1 cellular context compared by ENCODE assay signal in the genomic region with DNA sequence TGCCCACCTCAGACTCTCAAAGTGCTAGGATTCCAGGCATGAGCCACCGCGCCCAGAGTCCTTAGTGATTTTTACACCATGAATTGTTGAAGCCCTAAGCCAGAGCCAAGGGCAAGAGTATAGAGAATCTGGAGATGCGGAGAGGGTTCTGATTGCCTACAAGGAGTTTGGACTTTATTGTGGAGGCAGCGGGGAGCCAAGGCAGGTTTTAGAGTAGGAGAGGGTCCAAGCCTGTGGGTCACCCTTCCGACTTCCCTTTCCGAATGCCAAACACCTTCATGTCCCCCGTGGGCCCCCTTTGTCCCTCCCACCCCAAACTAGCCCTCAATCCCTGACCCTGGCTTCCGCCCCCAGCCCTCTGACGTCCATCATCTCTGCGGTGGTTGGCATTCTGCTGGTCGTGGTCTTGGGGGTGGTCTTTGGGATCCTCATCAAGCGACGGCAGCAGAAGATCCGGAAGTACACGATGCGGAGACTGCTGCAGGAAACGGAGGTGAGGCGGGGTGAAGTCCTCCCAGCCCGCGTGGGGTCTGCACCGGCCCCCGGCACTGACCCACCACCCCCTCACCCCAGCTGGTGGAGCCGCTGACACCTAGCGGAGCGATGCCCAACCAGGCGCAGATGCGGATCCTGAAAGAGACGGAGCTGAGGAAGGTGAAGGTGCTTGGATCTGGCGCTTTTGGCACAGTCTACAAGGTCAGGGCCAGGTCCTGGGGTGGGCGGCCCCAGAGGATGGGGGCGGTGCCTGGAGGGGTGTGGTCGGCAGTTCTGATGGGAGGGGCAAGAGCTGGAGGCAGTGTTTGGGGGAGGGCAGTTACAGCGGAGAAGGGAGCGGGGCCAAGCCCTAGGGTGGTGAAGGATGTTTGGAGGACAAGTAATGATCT.
A peak's percentile ranks its signal among the peaks of the same experiment; 100 is the strongest.
TF ChIP-seq lines count a peak whose summit lies in the region.

No MANE protein-coding gene starts in this region.

TF ChIP-seq in K562, 482 proteins besides CTCF, POLR2A, EP300 and RAD21 (continued from another document and continues in another):
- TF ChIP-seq ETV1 (tag; conservative IDR thresholded peaks at IDR 0.05; ENCODE audit: low read depth), result 0 out of 2 replicates have a peak, but pooled peaks have one; percentile 31
- peak; percentile 70; the same call in 1 of the 2 replicates for TF ChIP-seq CTBP1 (IDR thresholded peaks at IDR 0.05; ENCODE audit: borderline replicate concordance)
- peak; percentile 73 for TF ChIP-seq NFIC (IDR thresholded peaks at IDR 0.05)
- TF ChIP-seq MEIS2 (IDR thresholded peaks at IDR 0.05; ENCODE audit: partially characterized antibody), result peak; percentile 46
- 0 out of 4 replicates have a peak, but pooled peaks of 1 of the 2 experiments have one; percentile 4 for TF ChIP-seq NRF1 (conservative IDR thresholded peaks at IDR 0.05 in 1 of 2, IDR thresholded peaks at IDR 0.05 in 1 of 2)
- no peak for TF ChIP-seq ZC3H4 (CRISPR knock-in tag; IDR thresholded peaks at IDR 0.05; ENCODE audit: borderline replicate concordance)
- no peak for TF ChIP-seq ZBTB12 (CRISPR knock-in tag; IDR thresholded peaks at IDR 0.05)
- TF ChIP-seq ZNF561 (CRISPR knock-in tag; conservative IDR thresholded peaks at IDR 0.05), result no peak
- TF ChIP-seq PHF8 (IDR thresholded peaks at IDR 0.05; ENCODE audit: borderline replicate concordance, low read length), result peak; percentile 62; the same call in 1 of the 2 replicates
- TF ChIP-seq, protein P1, sequence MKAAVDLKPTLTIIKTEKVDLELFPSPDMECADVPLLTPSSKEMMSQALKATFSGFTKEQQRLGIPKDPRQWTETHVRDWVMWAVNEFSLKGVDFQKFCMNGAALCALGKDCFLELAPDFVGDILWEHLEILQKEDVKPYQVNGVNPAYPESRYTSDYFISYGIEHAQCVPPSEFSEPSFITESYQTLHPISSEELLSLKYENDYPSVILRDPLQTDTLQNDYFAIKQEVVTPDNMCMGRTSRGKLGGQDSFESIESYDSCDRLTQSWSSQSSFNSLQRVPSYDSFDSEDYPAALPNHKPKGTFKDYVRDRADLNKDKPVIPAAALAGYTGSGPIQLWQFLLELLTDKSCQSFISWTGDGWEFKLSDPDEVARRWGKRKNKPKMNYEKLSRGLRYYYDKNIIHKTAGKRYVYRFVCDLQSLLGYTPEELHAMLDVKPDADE (conservative IDR thresholded peaks at IDR 0.05; ENCODE audit: control insufficient read depth, low read depth, low read length), result no peak
- no peak for TF ChIP-seq NR2C2 (CRISPR knock-in tag; IDR thresholded peaks at IDR 0.05)
- peak; percentile 55 for TF ChIP-seq NR2C2 (tag; IDR thresholded peaks at IDR 0.05)
- TF ChIP-seq PHF20 (IDR thresholded peaks at IDR 0.05; ENCODE audit: partially characterized antibody), result peak; percentile 66
- TF ChIP-seq ZNF778 (CRISPR knock-in tag; IDR thresholded peaks at IDR 0.05), result no peak
- peak; percentile 77 for TF ChIP-seq HMGN3 (IDR thresholded peaks at IDR 0.05; ENCODE audit: borderline replicate concordance, extremely low read depth, insufficient read length, low read depth, low read length)
- peak; percentile 89 for TF ChIP-seq SUPT5H (IDR thresholded peaks at IDR 0.05)
- TF ChIP-seq ATF3 (IDR thresholded peaks at IDR 0.05), result no peak
- TF ChIP-seq ATF3 (CRISPR knock-in tag; conservative IDR thresholded peaks at IDR 0.05), result no peak
- TF ChIP-seq BMI1 (IDR thresholded peaks at IDR 0.05; ENCODE audit: low read length), result no peak
- TF ChIP-seq, protein P2, sequence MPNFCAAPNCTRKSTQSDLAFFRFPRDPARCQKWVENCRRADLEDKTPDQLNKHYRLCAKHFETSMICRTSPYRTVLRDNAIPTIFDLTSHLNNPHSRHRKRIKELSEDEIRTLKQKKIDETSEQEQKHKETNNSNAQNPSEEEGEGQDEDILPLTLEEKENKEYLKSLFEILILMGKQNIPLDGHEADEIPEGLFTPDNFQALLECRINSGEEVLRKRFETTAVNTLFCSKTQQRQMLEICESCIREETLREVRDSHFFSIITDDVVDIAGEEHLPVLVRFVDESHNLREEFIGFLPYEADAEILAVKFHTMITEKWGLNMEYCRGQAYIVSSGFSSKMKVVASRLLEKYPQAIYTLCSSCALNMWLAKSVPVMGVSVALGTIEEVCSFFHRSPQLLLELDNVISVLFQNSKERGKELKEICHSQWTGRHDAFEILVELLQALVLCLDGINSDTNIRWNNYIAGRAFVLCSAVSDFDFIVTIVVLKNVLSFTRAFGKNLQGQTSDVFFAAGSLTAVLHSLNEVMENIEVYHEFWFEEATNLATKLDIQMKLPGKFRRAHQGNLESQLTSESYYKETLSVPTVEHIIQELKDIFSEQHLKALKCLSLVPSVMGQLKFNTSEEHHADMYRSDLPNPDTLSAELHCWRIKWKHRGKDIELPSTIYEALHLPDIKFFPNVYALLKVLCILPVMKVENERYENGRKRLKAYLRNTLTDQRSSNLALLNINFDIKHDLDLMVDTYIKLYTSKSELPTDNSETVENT (CRISPR knock-in tag; IDR thresholded peaks at IDR 0.05), result peak; percentile 9; the same call in 1 of the 2 replicates
- peak; percentile 70 for TF ChIP-seq ZFP36 (IDR thresholded peaks at IDR 0.05; ENCODE audit: low read depth, low read length, partially characterized antibody)
- TF ChIP-seq, protein P3, sequence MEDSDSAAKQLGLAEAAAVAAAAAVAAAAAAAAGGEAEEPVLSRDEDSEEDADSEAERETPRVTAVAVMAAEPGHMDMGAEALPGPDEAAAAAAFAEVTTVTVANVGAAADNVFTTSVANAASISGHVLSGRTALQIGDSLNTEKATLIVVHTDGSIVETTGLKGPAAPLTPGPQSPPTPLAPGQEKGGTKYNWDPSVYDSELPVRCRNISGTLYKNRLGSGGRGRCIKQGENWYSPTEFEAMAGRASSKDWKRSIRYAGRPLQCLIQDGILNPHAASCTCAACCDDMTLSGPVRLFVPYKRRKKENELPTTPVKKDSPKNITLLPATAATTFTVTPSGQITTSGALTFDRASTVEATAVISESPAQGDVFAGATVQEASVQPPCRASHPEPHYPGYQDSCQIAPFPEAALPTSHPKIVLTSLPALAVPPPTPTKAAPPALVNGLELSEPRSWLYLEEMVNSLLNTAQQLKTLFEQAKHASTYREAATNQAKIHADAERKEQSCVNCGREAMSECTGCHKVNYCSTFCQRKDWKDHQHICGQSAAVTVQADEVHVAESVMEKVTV (CRISPR knock-in tag; IDR thresholded peaks at IDR 0.05), result no peak
- TF ChIP-seq SMARCA5 (IDR thresholded peaks at IDR 0.05), result no peak
- no peak for TF ChIP-seq HNRNPH1 (optimal IDR thresholded peaks at IDR 0.05; ENCODE audit: low read depth, low read length)
- no peak for TF ChIP-seq JUN (IDR thresholded peaks at IDR 0.05; ENCODE audit: borderline replicate concordance, low read depth, low read length)
- no peak for TF ChIP-seq JUN (CRISPR knock-in tag; IDR thresholded peaks at IDR 0.05; ENCODE audit: borderline replicate concordance)
- TF ChIP-seq POLR2G (IDR thresholded peaks at IDR 0.05; ENCODE audit: low read depth, low read length), result peak; percentile 85
- peak; percentile 67; the same call in 1 of the 2 replicates for TF ChIP-seq EP400 (IDR thresholded peaks at IDR 0.05)
- peak; percentile 69; the same call in 1 of the 2 replicates for TF ChIP-seq XRCC5 (IDR thresholded peaks at IDR 0.05; ENCODE audit: low read depth, low read length)
- TF ChIP-seq MBD2 (IDR thresholded peaks at IDR 0.05; ENCODE audit: borderline replicate concordance, low read depth), result peak; percentile 21; the same call in 1 of the 2 replicates
- TF ChIP-seq IFI16 (CRISPR knock-in tag; IDR thresholded peaks at IDR 0.05), result no peak
- TF ChIP-seq CCNT2 (IDR thresholded peaks at IDR 0.05; ENCODE audit: borderline replicate concordance, extremely low read depth, insufficient read length, low read depth, low read length), result peak; percentile 28
- TF ChIP-seq ZBTB33 (CRISPR knock-in tag; IDR thresholded peaks at IDR 0.05), result no peak
- no peak for TF ChIP-seq FUS (optimal IDR thresholded peaks at IDR 0.05; ENCODE audit: low read depth, low read length)
- peak; percentile 67 for TF ChIP-seq RBM25 (IDR thresholded peaks at IDR 0.05; ENCODE audit: low read depth, low read length, severe bottlenecking)
- TF ChIP-seq CREBBP (IDR thresholded peaks at IDR 0.05; ENCODE audit: low read depth, low read length), result no peak
- peak; percentile 58; the same call in 1 of the 2 replicates for TF ChIP-seq PML (IDR thresholded peaks at IDR 0.05; ENCODE audit: low read length)
- peak; percentile 87 for TF ChIP-seq POLR2B (IDR thresholded peaks at IDR 0.05; ENCODE audit: low read depth, partially characterized antibody)
- no peak for TF ChIP-seq SPI1 (IDR thresholded peaks at IDR 0.05; ENCODE audit: borderline replicate concordance, low read depth, low read length)
- TF ChIP-seq IRF1 (CRISPR knock-in tag; IDR thresholded peaks at IDR 0.05; ENCODE audit: borderline replicate concordance), result no peak
- peak; percentile 89 for TF ChIP-seq KLF1 (tag; IDR thresholded peaks at IDR 0.05)
- TF ChIP-seq ESRRA (IDR thresholded peaks at IDR 0.05; ENCODE audit: borderline replicate concordance, low read depth), result peak; percentile 88
- no peak for TF ChIP-seq ZNF551 (CRISPR knock-in tag; IDR thresholded peaks at IDR 0.05)
- no peak for TF ChIP-seq ATF1 (CRISPR knock-in tag; IDR thresholded peaks at IDR 0.05)
- TF ChIP-seq ATF1 (tag; IDR thresholded peaks at IDR 0.05), result 0 out of 2 replicates have a peak, but pooled peaks have one; percentile 33
- TF ChIP-seq ZNF584 (CRISPR knock-in tag; IDR thresholded peaks at IDR 0.05; ENCODE audit: low read depth), result no peak
- TF ChIP-seq SREBF2 (CRISPR knock-in tag; IDR thresholded peaks at IDR 0.05), result no peak
- TF ChIP-seq RBFOX2 (IDR thresholded peaks at IDR 0.05; ENCODE audit: low read depth, low read length), result peak; percentile 84
- TF ChIP-seq FIP1L1 (IDR thresholded peaks at IDR 0.05; ENCODE audit: low read depth, low read length, poor library complexity, severe bottlenecking), result no peak
- no peak for TF ChIP-seq MAFG (tag; conservative IDR thresholded peaks at IDR 0.05)
- TF ChIP-seq GTF2F1 (IDR thresholded peaks at IDR 0.05; ENCODE audit: low read depth, low read length), result no peak
- TF ChIP-seq FOSL1 (tag; conservative IDR thresholded peaks at IDR 0.05), result no peak
- TF ChIP-seq ZNF57 (CRISPR knock-in tag; IDR thresholded peaks at IDR 0.05), result no peak
- TF ChIP-seq TAF1 (IDR thresholded peaks at IDR 0.05; ENCODE audit: control insufficient read depth, extremely low read depth, insufficient read depth, low read length, severe bottlenecking), result peak; percentile 64
- peak; percentile 23 for TF ChIP-seq SMAD1 (IDR thresholded peaks at IDR 0.05; ENCODE audit: low read depth, low read length, partially characterized antibody)
